ENCODE assay signal across 24 cellular contexts in the genomic region with DNA sequence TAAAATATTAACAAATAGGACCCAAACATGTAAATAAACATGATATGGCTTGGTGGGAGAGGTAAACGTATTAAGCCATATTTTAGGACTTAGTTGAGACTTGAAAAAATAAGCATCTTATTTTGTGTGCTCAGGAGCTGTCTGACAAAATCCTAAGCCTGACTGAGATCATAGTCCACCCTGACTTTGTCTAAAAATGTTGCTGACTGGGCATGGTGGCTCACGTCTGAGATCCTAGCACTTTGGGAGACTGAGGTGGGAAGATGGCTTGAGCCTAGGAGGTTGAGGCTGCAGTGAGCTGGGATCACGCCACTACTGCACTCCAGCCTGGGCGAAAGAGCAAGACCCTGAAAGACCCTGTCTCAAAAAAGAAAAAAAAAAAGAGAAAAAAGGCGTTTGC.
"Had no signal": no experiment of that assay in that cellular context is flagged by ENCODE, and none has a peak within 500 bp of the region (broad histone marks: within the 10 kb centered on the region; RNA-seq: fewer than 3 reads in every experiment).

No MANE protein-coding gene starts in this region.

- H3K4me3 ChIP-seq: coronary artery, hepatocyte, left ventricle myocardium inferior, lower lobe of right lung, ovary, psoas muscle, skin epidermis, spleen, thoracic aorta, tibial nerve, upper lobe of right lung, uterus had no signal

- H3K9me3 ChIP-seq: left ventricle myocardium inferior, lower lobe of right lung, ovary, psoas muscle, spleen, thoracic aorta, tibial nerve, upper lobe of right lung, uterus had no signal

- H3K36me3 ChIP-seq: left ventricle myocardium inferior, lower lobe of right lung, ovary, spleen, thoracic aorta, upper lobe of right lung, uterus had no signal

- H3K27ac ChIP-seq: coronary artery, hepatocyte, left ventricle myocardium inferior, lower lobe of right lung, ovary, psoas muscle, skin epidermis, spleen, thoracic aorta, tibial nerve, upper lobe of right lung, uterus had no signal

- DNase-seq: effector memory CD8-positive, alpha-beta T cell; kidney; left cardiac atrium; left ventricle myocardium inferior; lower lobe of right lung; naive thymus-derived CD8-positive, alpha-beta T cell; nephron progenitor cell; nucleus accumbens; ovary; posterior cingulate gyrus; psoas muscle; right cardiac atrium; spleen; stimulated activated CD4-positive, alpha-beta T cell treated with anti-CD3 and anti-CD28 coated beads, Interleukin-15, amount 100 ng/mL, for 24 hours; stimulated activated CD4-positive, alpha-beta T cell treated with anti-CD3 and anti-CD28 coated beads, Interleukin-2, amount 100 ng/mL, for 48 hours; stimulated activated naive B cell treated with anti-CD40 and anti-IgM and Interleukin-4, amounts not matched to agents 10 μg/mL and 1 μg/mL and 100 μg/mL, for 72 hours; upper lobe of right lung; uterus had no signal

- H3K9me3 Mint-ChIP-seq: effector memory CD8-positive, alpha-beta T cell; naive thymus-derived CD8-positive, alpha-beta T cell; stimulated activated naive B cell treated with anti-CD40 and anti-IgM and Interleukin-4, amounts not matched to agents 10 μg/mL and 1 μg/mL and 100 μg/mL, for 72 hours; stimulated activated naive CD8-positive, alpha-beta T cell treated with anti-CD3 and anti-CD28 coated beads, Interleukin-15, Interleukin-2, amounts not matched to agents 100 ng/mL and 50 ng/mL, for 24 hours had no signal

- H3K4me1 ChIP-seq: lower lobe of right lung, tibial nerve, upper lobe of right lung, uterus had no signal

- ATAC-seq: effector memory CD8-positive, alpha-beta T cell; left cardiac atrium; lower lobe of right lung; naive thymus-derived CD8-positive, alpha-beta T cell; psoas muscle; right cardiac atrium; upper lobe of right lung had no signal

- H3K27me3 Mint-ChIP-seq: effector memory CD8-positive, alpha-beta T cell; naive thymus-derived CD8-positive, alpha-beta T cell; stimulated activated naive B cell treated with anti-CD40 and anti-IgM and Interleukin-4, amounts not matched to agents 10 μg/mL and 1 μg/mL and 100 μg/mL, for 72 hours; stimulated activated naive CD8-positive, alpha-beta T cell treated with anti-CD3 and anti-CD28 coated beads, Interleukin-15, Interleukin-2, amounts not matched to agents 100 ng/mL and 50 ng/mL, for 24 hours had no signal

- H3K27me3 ChIP-seq: hepatocyte, ovary, spleen, tibial nerve, upper lobe of right lung, uterus had no signal

- H3K4me3 Mint-ChIP-seq: effector memory CD8-positive, alpha-beta T cell; naive thymus-derived CD8-positive, alpha-beta T cell; nephron progenitor cell; stimulated activated naive B cell treated with anti-CD40 and anti-IgM and Interleukin-4, amounts not matched to agents 10 μg/mL and 1 μg/mL and 100 μg/mL, for 72 hours; stimulated activated naive CD8-positive, alpha-beta T cell treated with anti-CD3 and anti-CD28 coated beads, Interleukin-15, Interleukin-2, amounts not matched to agents 100 ng/mL and 50 ng/mL, for 24 hours had no signal

- H3K27ac Mint-ChIP-seq: effector memory CD8-positive, alpha-beta T cell; naive thymus-derived CD8-positive, alpha-beta T cell; nephron progenitor cell; stimulated activated naive B cell treated with anti-CD40 and anti-IgM and Interleukin-4, amounts not matched to agents 10 μg/mL and 1 μg/mL and 100 μg/mL, for 72 hours; stimulated activated naive CD8-positive, alpha-beta T cell treated with anti-CD3 and anti-CD28 coated beads, Interleukin-15, Interleukin-2, amounts not matched to agents 100 ng/mL and 50 ng/mL, for 24 hours had no signal
